In the genomic region with DNA sequence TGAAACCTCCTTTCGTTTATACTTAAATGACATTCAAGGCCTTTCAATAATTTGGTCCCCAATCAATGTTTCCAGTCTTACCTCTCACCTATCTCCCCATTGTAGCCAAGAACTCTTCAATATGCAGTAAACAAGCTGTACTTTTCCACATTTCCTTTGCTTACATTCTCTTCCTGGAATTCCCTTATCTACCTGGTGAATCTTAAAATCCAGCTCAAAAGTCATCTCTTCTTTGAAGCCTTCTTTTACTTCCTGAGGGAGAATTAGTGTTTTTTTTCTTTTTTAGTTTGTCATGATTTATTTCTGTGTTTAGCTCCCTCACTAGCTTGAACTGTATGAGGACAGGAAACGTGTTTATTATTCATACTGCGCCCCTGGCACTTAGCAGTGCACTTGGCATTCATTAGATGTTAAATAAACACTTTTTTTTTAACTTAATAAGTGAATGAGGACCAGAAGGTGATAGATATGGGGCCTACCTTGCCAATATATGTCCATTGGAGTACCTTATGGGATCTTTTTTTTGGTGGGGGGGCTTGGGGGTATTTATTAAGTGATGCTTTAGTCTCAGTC, we compare ENCODE assay signal across 19 cellular contexts. TPM values are rescaled to one million over a fixed set of nuclear protein-coding genes. Genes with fewer than 3 reads are reported as not detected.
DNase-seq lines count a peak whose midpoint lies in the region; ATAC-seq and TF ChIP-seq lines count a peak whose summit lies in the region.
"Had no signal": no experiment of that assay in that cellular context is flagged by ENCODE, and none has a peak within 500 bp of the region (broad histone marks: within the 10 kb centered on the region; RNA-seq: fewer than 3 reads in every experiment).

No MANE protein-coding gene starts in this region.

- H3K9me3 ChIP-seq in Panc1 (ENCODE audit: control insufficient read depth, insufficient read depth, low read depth, low read length), result no peaks in the 10 kb centered on the region

- H3K4me3 Mint-ChIP-seq in HFFc6, result no peak overlapping the region
- H3K4me3 Mint-ChIP-seq in activated T-helper 17 cell treated with anti-CD3 and anti-CD28 coated beads, Interleukin-2, amount 50 U/mL, for 72 hours, result no peak overlapping the region
- H3K4me3 Mint-ChIP-seq: activated naive CD4-positive, alpha-beta T cell treated with anti-CD3 and anti-CD28 coated beads, Interleukin-2, amount 50 U/mL, for 24 hours; activated T-cell treated with anti-CD3 and anti-CD28 coated beads, Interleukin-2, amount 50 U/mL, for 72 hours; CD8-positive, alpha-beta memory T cell; neural progenitor cell had no signal

- TF ChIP-seq CTCF in HFFc6 (IDR thresholded peaks at IDR 0.05) (no peak), Panc1 (IDR thresholded peaks at IDR 0.05) (no peak), fibroblast of the aortic adventitia (IDR thresholded peaks at IDR 0.05; ENCODE audit: insufficient read depth, low read length) (no peak)

- H3K4me1 Mint-ChIP-seq in HFFc6 (ENCODE audit: low read depth), result peaks cover 31% of the 10 kb centered on the region
- H3K4me1 Mint-ChIP-seq in activated T-helper 17 cell treated with anti-CD3 and anti-CD28 coated beads, Interleukin-2, amount 50 U/mL, for 72 hours, result peaks cover 5% of the 10 kb centered on the region
- H3K4me1 Mint-ChIP-seq: activated naive CD4-positive, alpha-beta T cell treated with anti-CD3 and anti-CD28 coated beads, Interleukin-2, amount 50 U/mL, for 24 hours; neural progenitor cell had no signal

- H3K27ac Mint-ChIP-seq in HFFc6, result peak overlapping the region; percentile 14; the same call in 1 of the 2 replicates
- H3K27ac Mint-ChIP-seq in activated T-helper 17 cell treated with anti-CD3 and anti-CD28 coated beads, Interleukin-2, amount 50 U/mL, for 72 hours, result no peak overlapping the region
- H3K27ac Mint-ChIP-seq: activated naive CD4-positive, alpha-beta T cell treated with anti-CD3 and anti-CD28 coated beads, Interleukin-2, amount 50 U/mL, for 24 hours; activated T-cell treated with anti-CD3 and anti-CD28 coated beads, Interleukin-2, amount 50 U/mL, for 72 hours; neural progenitor cell had no signal

- no peaks in the 10 kb centered on the region for H3K36me3 Mint-ChIP-seq in HFFc6 (ENCODE audit: low read depth)
- no peaks in the 10 kb centered on the region for H3K36me3 Mint-ChIP-seq in activated T-helper 17 cell treated with anti-CD3 and anti-CD28 coated beads, Interleukin-2, amount 50 U/mL, for 72 hours (ENCODE audit: low read depth)
- H3K36me3 Mint-ChIP-seq: activated naive CD4-positive, alpha-beta T cell treated with anti-CD3 and anti-CD28 coated beads, Interleukin-2, amount 50 U/mL, for 24 hours; neural progenitor cell had no signal

- in situ Hi-C loops in Panc1 (cut with HindIII; ENCODE audit: low pct_unique_long_range_greater_than_20kb, low sequenced_read_pairs), result no loop called here

- H3K27me3 ChIP-seq in Panc1 (ENCODE audit: control insufficient read depth, insufficient read depth, low read length), result no peaks in the 10 kb centered on the region

- H3K36me3 ChIP-seq in Panc1 (ENCODE audit: control insufficient read depth, insufficient read depth, low read length), result no peaks in the 10 kb centered on the region
- H3K36me3 ChIP-seq: neural progenitor cell had no signal

- ATAC-seq in Panc1 (no peak), GM19351 (IDR thresholded peaks at IDR 0.05; ENCODE audit: unreplicated experiment) (no peak), HG03469 (IDR thresholded peaks at IDR 0.05; ENCODE audit: unreplicated experiment) (no peak)
- ATAC-seq in activated T-helper 17 cell treated with anti-CD3 and anti-CD28 coated beads, Interleukin-2, amount 50 U/mL, for 72 hours (replicated peaks), result no peak
- ATAC-seq: activated T-cell treated with anti-CD3 and anti-CD28 coated beads, Interleukin-2, amount 50 U/mL, for 72 hours had no signal

- no peaks in the 10 kb centered on the region for H3K9me3 Mint-ChIP-seq in HFFc6
- no peaks in the 10 kb centered on the region for H3K9me3 Mint-ChIP-seq in activated T-helper 17 cell treated with anti-CD3 and anti-CD28 coated beads, Interleukin-2, amount 50 U/mL, for 72 hours
- H3K9me3 Mint-ChIP-seq: activated naive CD4-positive, alpha-beta T cell treated with anti-CD3 and anti-CD28 coated beads, Interleukin-2, amount 50 U/mL, for 24 hours; activated T-cell treated with anti-CD3 and anti-CD28 coated beads, Interleukin-2, amount 50 U/mL, for 72 hours; CD8-positive, alpha-beta memory T cell; neural progenitor cell had no signal

- 0 out of 2 replicates have a peak, but pooled peaks cover 4% of the 10 kb centered on the region for H3K4me1 ChIP-seq in Panc1 (ENCODE audit: control insufficient read depth, insufficient read depth, low read length)
- H3K4me1 ChIP-seq: neural progenitor cell had no signal

- peak overlapping the region; percentile 30; the same call in 1 of the 2 replicates for H3K27ac ChIP-seq in Panc1 (ENCODE audit: low read length)
- H3K27ac ChIP-seq: KMS-11, neural progenitor cell had no signal

- H3K4me3 ChIP-seq in Panc1 (ENCODE audit: low read depth in 2 of 2, low read length in 2 of 2) (no peak overlapping the region), fibroblast of the aortic adventitia (ENCODE audit: low read depth, low read length) (no peak overlapping the region)
- H3K4me3 ChIP-seq: neural progenitor cell had no signal

- CTCF ChIA-PET in Panc1 (lab: Charles Lee), result interaction anchor here (0.6 to 3.5 kb wide), 2 partner anchors 59 to 448 kb away, joined by 3 to 58 read pairs; no protein-coding TSS in a partner anchor

- intact Hi-C loops in Panc1 (cut with micrococcal nuclease; ENCODE audit: unreplicated experiment), result loop anchor here (10.0 kb wide), 1 partner anchor 1063 kb away; no protein-coding TSS in a partner anchor

- BruUV-seq in Panc1 (replicated peaks; lab: Mats Ljungman, UMichigan), result no TSS peak

- DNase-seq in HFFc6 (no peak), Panc1 (ENCODE audit: low read depth, low spot score) (no peak), fibroblast of the aortic adventitia (ENCODE audit: low read depth) (peak; percentile 36), pulmonary artery endothelial cell (ENCODE audit: low read depth, low spot score) (peak; percentile 19), GDM1 (lab: John Stamatoyannopoulos, UW) (no peak)
- DNase-seq: activated T-cell treated with anti-CD3 and anti-CD28 coated beads, Interleukin-2, amount 50 U/mL, for 72 hours; CD8-positive, alpha-beta memory T cell; foreskin fibroblast; kidney glomerular epithelial cell; NCI-H1105 treated with DMSO at 0.1 percent for 48 hours had no signal

- POLR2A ChIA-PET in Panc1 (lab: Charles Lee), result no interaction called here

- peaks cover 6% of the 10 kb centered on the region for H3K27me3 Mint-ChIP-seq in HFFc6 (ENCODE audit: insufficient read depth)
- H3K27me3 Mint-ChIP-seq in activated T-helper 17 cell treated with anti-CD3 and anti-CD28 coated beads, Interleukin-2, amount 50 U/mL, for 72 hours, result no peaks in the 10 kb centered on the region
- H3K27me3 Mint-ChIP-seq: activated naive CD4-positive, alpha-beta T cell treated with anti-CD3 and anti-CD28 coated beads, Interleukin-2, amount 50 U/mL, for 24 hours; CD8-positive, alpha-beta memory T cell had no signal

RNA-seq across cellular contexts. Expression of gene PTS, which starts 4.9 kb away (rescaled TPM):
- 10 to 100 TPM; 73.1 to 78.9 (median 75.7) TPM for total RNA-seq in HFFc6 (2021; fragmentation: NEBNext Ultra II Directional; extraction: Animal tissue kit (Norgen Biotek cat#: 25700))
- 64.2 TPM for total RNA-seq in Panc1 (2021; ENCODE audit: unreplicated experiment)
- polyA plus RNA-seq in Panc1 (2012; ENCODE audit: insufficient read length), result 54.2 TPM
- 19.7 and 52.2 TPM in 2 replicates for total RNA-seq in fibroblast of the aortic adventitia (ENCODE audit: low replicate concordance)
- total RNA-seq in pulmonary artery endothelial cell, result 26.5 and 39.1 TPM in 2 replicates
- total RNA-seq in activated T-helper 17 cell treated with anti-CD3 and anti-CD28 coated beads, Interleukin-2, amount 50 U/mL, for 72 hours, result 10 to 100 TPM; 24.1 to 31.0 TPM

RNA-seq across cellular contexts. Expression of gene PLET1, which starts 39.3 kb away (rescaled TPM):
- not detected for total RNA-seq in HFFc6 (2021; fragmentation: NEBNext Ultra II Directional; extraction: Animal tissue kit (Norgen Biotek cat#: 25700))
- total RNA-seq in Panc1 (2021; ENCODE audit: unreplicated experiment) (not detected), fibroblast of the aortic adventitia (ENCODE audit: low replicate concordance) (not detected in 2 replicates), pulmonary artery endothelial cell (not detected in 2 replicates)
- not detected for polyA plus RNA-seq in Panc1 (2012; ENCODE audit: insufficient read length)
- not detected for total RNA-seq in activated T-helper 17 cell treated with anti-CD3 and anti-CD28 coated beads, Interleukin-2, amount 50 U/mL, for 72 hours
- total RNA-seq: activated CD8-positive, alpha-beta memory T cell treated with anti-CD3 and anti-CD28 coated beads for 36 hours; activated T-cell treated with anti-CD3 and anti-CD28 coated beads, Interleukin-2, amount 50 U/mL, for 72 hours; astrocyte; CD8-positive, alpha-beta memory T cell; temporal lobe had no signal
- polyA plus RNA-seq: CD8-positive, alpha-beta memory T cell had no signal

RNA-seq across cellular contexts. Expression of gene BCO2, which starts 46.0 kb away (rescaled TPM):
- 1 to 10 TPM in 5 of 6 experiments, under 1 TPM in 1; 0.83 to 2.0 (median 1.3) TPM for total RNA-seq in HFFc6 (2021; fragmentation: NEBNext Ultra II Directional; extraction: Animal tissue kit (Norgen Biotek cat#: 25700))
- total RNA-seq in Panc1 (2021; ENCODE audit: unreplicated experiment), result 2.5 TPM
- polyA plus RNA-seq in Panc1 (2012; ENCODE audit: insufficient read length), result 1.0 TPM
- total RNA-seq in fibroblast of the aortic adventitia (ENCODE audit: low replicate concordance), result 1.5 and 4.0 TPM in 2 replicates
- total RNA-seq in pulmonary artery endothelial cell, result 0.33 and 1.8 TPM in 2 replicates
- 1 to 10 TPM; 2.4 to 5.0 TPM for total RNA-seq in activated T-helper 17 cell treated with anti-CD3 and anti-CD28 coated beads, Interleukin-2, amount 50 U/mL, for 72 hours

RNA-seq across cellular contexts. Expression of gene TEX12, which starts 54.2 kb away (rescaled TPM):
- total RNA-seq in HFFc6 (2021; fragmentation: NEBNext Ultra II Directional; extraction: Animal tissue kit (Norgen Biotek cat#: 25700)), result not detected
- total RNA-seq in Panc1 (2021; ENCODE audit: unreplicated experiment) (0.23 TPM), fibroblast of the aortic adventitia (ENCODE audit: low replicate concordance) (0.36 TPM in 1 of 2 replicates, not detected in the other), pulmonary artery endothelial cell (not detected in 2 replicates)
- not detected for polyA plus RNA-seq in Panc1 (2012; ENCODE audit: insufficient read length)
- under 1 TPM; 0.24 to 0.99 TPM for total RNA-seq in activated T-helper 17 cell treated with anti-CD3 and anti-CD28 coated beads, Interleukin-2, amount 50 U/mL, for 72 hours
- total RNA-seq: activated CD8-positive, alpha-beta memory T cell treated with anti-CD3 and anti-CD28 coated beads for 36 hours; astrocyte had no signal
- polyA plus RNA-seq: CD8-positive, alpha-beta memory T cell had no signal

RNA-seq across cellular contexts. Expression of gene IL18, which starts 57.5 kb away (rescaled TPM):
- 1 to 10 TPM in 4 of 6 experiments, under 1 TPM in 2; 0.83 to 1.5 (median 1.2) TPM for total RNA-seq in HFFc6 (2021; fragmentation: NEBNext Ultra II Directional; extraction: Animal tissue kit (Norgen Biotek cat#: 25700))
- total RNA-seq in Panc1 (2021; ENCODE audit: unreplicated experiment) (22.5 TPM), fibroblast of the aortic adventitia (ENCODE audit: low replicate concordance) (0.81 and 1.4 TPM in 2 replicates), pulmonary artery endothelial cell (0.99 and 1.7 TPM in 2 replicates)
- polyA plus RNA-seq in Panc1 (2012; ENCODE audit: insufficient read length), result 25.1 TPM
- not detected for total RNA-seq in activated T-helper 17 cell treated with anti-CD3 and anti-CD28 coated beads, Interleukin-2, amount 50 U/mL, for 72 hours
- total RNA-seq: activated CD8-positive, alpha-beta memory T cell treated with anti-CD3 and anti-CD28 coated beads for 36 hours; CD8-positive, alpha-beta memory T cell had no signal
- polyA plus RNA-seq: CD8-positive, alpha-beta memory T cell had no signal

Comparison
In these comparisons a context has a peak if more than half of its experiments do, and no peak if none do; other contexts are left out.
1. DNase-seq: peak in fibroblast of the aortic adventitia (single experiment) and pulmonary artery endothelial cell (single experiment); none in HFFc6 (single experiment), Panc1 (single experiment) and GDM1 (single experiment).